Comparison of ENCODE assay signal across 8 cellular contexts in genomic region chr10:88994034-88994433, GRCh38. TPM values are rescaled to one million over a fixed set of nuclear protein-coding genes. Genes with fewer than 3 reads are reported as not detected.
DNase-seq lines count a peak whose midpoint lies in the region; ATAC-seq and TF ChIP-seq lines count a peak whose summit lies in the region.
"Had no signal": no experiment of that assay in that cellular context is flagged by ENCODE, and none has a peak within 500 bp of the region (broad histone marks: within the 10 kb centered on the region; RNA-seq: fewer than 3 reads in every experiment).

No MANE protein-coding gene starts in this region.

- H3K4me3 ChIP-seq in Karpas-422 (ENCODE audit: low read length) (peak overlapping the region; percentile 92), colonic mucosa (no peak overlapping the region), skeletal muscle tissue (ENCODE audit: low read length in 3 of 3) (peak overlapping the region in 1 of 3 donors; percentile 98)

- H3K4me2 ChIP-seq in Karpas-422 (ENCODE audit: low read depth, low read length, poor library complexity, severe bottlenecking): peak overlapping the region; percentile 85

- H2AFZ ChIP-seq in Karpas-422 (ENCODE audit: low read length): no peak overlapping the region

- no peaks in the 10 kb centered on the region for H4K20me1 ChIP-seq in Karpas-422 (ENCODE audit: insufficient read depth, low read depth, low read length)

- intact Hi-C loops in colonic mucosa (cut with DNase I): no loop called here

- no peaks in the 10 kb centered on the region for H3K9me3 ChIP-seq in Karpas-422 (ENCODE audit: low read length)
- H3K9me3 ChIP-seq in colonic mucosa: no peaks in the 10 kb centered on the region
- H3K9me3 ChIP-seq in skeletal muscle tissue (ENCODE audit: control insufficient read depth in 3 of 3, low read length in 3 of 3): no peaks in the 10 kb centered on the region

- peak overlapping the region; percentile 98 for H3K9ac ChIP-seq in Karpas-422 (ENCODE audit: low read length)
- H3K9ac ChIP-seq in colonic mucosa (ENCODE audit: low read depth in 2 of 2, low read length in 2 of 2): peak overlapping the region in 1 of 2 donors; percentile 51
- no peak overlapping the region for H3K9ac ChIP-seq in skeletal muscle tissue (ENCODE audit: low read depth in 1 of 3, low read length in 3 of 3)

- H3K27me3 ChIP-seq in Karpas-422 (ENCODE audit: low read length) (no peaks in the 10 kb centered on the region), colonic mucosa (no peaks in the 10 kb centered on the region), skeletal muscle tissue (ENCODE audit: control insufficient read depth in 3 of 3, insufficient read depth in 3 of 3, low read length in 3 of 3) (no peaks in the 10 kb centered on the region)

- H3K27ac ChIP-seq in Karpas-422 (ENCODE audit: low read length): peak overlapping the region; percentile 99
- H3K27ac ChIP-seq in colonic mucosa: peak overlapping the region; percentile 30
- H3K27ac ChIP-seq in skeletal muscle tissue (ENCODE audit: low read depth, low read length): peak overlapping the region; percentile 15

- H3K36me3 ChIP-seq in Karpas-422 (ENCODE audit: insufficient read depth, low read length): no peaks in the 10 kb centered on the region
- H3K36me3 ChIP-seq in colonic mucosa: no peaks in the 10 kb centered on the region
- no peaks in the 10 kb centered on the region for H3K36me3 ChIP-seq in skeletal muscle tissue (ENCODE audit: control insufficient read depth in 3 of 3, insufficient read depth in 3 of 3, low read length in 3 of 3)

- no peak for ATAC-seq in esophagus mucosa

- peaks cover 78% of the 10 kb centered on the region for H3K4me1 ChIP-seq in Karpas-422 (ENCODE audit: low read length)
- H3K4me1 ChIP-seq in colonic mucosa: peaks cover 23% of the 10 kb centered on the region
- H3K4me1 ChIP-seq in skeletal muscle tissue (ENCODE audit: control insufficient read depth in 3 of 3, insufficient read depth in 3 of 3, low read length in 3 of 3): peaks cover 4 to 30% (median 24%) of the 10 kb centered on the region in 3 donors

- no peaks in the 10 kb centered on the region for H3K9me2 ChIP-seq in Karpas-422 (replicated peaks; ENCODE audit: insufficient read depth, low read length)

- peak; percentile 34 for DNase-seq in GM10266 (ENCODE audit: extremely low spot score)
- DNase-seq in Karpas-422: peak; percentile 48
- DNase-seq in colonic mucosa: peak; percentile 16
- DNase-seq in NCI-H1105 treated with DMSO at 0.1 percent for 48 hours (lab: John Stamatoyannopoulos, UW): no peak
- DNase-seq in putamen (ENCODE audit: low spot score): no peak
- DNase-seq: NCI-H1694 treated with DMSO at 0.1 percent for 48 hours had no signal

- H3K79me2 ChIP-seq in Karpas-422 (ENCODE audit: low read length): peaks cover 72% of the 10 kb centered on the region

- TF ChIP-seq CTCF in GM10266 (IDR thresholded peaks at IDR 0.05; ENCODE audit: control insufficient read depth, insufficient read depth, low read depth, missing control alignments) (no peak), colonic mucosa (IDR thresholded peaks at IDR 0.05) (no peak)

RNA-seq across cellular contexts. Expression of gene FAS, which starts 3.4 kb away (rescaled TPM):
- 68.5 and 91.9 TPM in 2 replicates for total RNA-seq in Karpas-422 (2014; rRNA removed; shearing (Covaris generic); ENCODE audit: low replicate concordance)
- total RNA-seq in colonic mucosa (10 to 100 TPM; 41.1 to 43.1 TPM), skeletal muscle tissue (8.4 TPM), esophagus mucosa (12.2 TPM)

RNA-seq across cellular contexts. Expression of gene ACTA2, which starts 41.5 kb away (rescaled TPM):
- total RNA-seq in Karpas-422 (2014; rRNA removed; shearing (Covaris generic); ENCODE audit: low replicate concordance): 0.61 and 1.3 TPM in 2 replicates
- total RNA-seq in colonic mucosa: 100 to 1,000 TPM in 1 of 2 donors, 10 to 100 TPM in 1; 88.3 to 265 TPM
- total RNA-seq in skeletal muscle tissue: 314 TPM
- 53.0 TPM for total RNA-seq in esophagus mucosa

Comparison
In these comparisons a context has a peak if more than half of its experiments do, and no peak if none do; other contexts are left out.
1. DNase-seq: peak in GM10266 (single experiment), Karpas-422 (single experiment) and colonic mucosa (single experiment); none in NCI-H1105 treated with DMSO at 0.1 percent for 48 hours (single experiment) and putamen (single experiment).
2. H3K27ac ChIP-seq: peak in every context shown above with its lines; median percentile 99 in Karpas-422; 30 in colonic mucosa; 15 in skeletal muscle tissue.
3. RNA of gene ACTA2, which starts 41.5 kb away (total RNA-seq): 314 TPM in skeletal muscle tissue (single experiment), 88.3 to 265 TPM in colonic mucosa and 53.0 TPM in esophagus mucosa (single experiment); 0.61 to 1.3 TPM in Karpas-422; every median in the first group is over 10 times any median in the second.